ENCODE assay signal across 7 cellular contexts in the genomic region with DNA sequence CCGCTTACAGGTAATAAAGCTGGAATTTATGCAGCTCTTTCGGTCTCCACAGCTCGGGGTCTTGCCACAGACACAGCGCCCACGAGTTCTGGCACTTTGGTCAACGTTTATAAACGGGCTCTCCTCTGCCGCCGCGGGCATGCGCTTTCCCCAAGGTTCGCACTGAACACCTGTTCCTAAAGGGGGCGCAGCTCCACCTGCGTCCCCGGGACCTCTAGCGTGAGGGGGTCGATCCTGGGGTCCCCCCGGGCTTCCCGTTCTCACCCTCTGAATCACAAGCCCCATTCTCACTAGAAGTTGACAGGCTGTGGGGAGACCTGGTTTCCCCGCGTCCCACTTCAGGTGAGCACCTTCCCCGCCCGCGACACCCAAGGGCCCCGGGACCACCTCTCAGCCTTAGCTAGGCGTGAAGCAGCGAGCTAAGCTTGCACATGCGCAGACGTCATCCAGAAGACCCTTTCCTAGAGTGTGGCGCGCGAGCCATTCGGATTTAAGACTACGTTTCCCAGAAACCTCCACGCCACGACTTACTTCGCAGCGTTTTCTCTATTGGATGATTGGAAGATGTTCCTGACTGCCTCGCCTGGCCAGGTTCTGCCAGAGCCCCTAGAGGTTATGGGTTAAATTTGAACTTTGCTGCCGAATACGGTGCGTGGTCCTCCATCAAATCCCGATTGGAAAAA. TPM values are rescaled to one million over a fixed set of nuclear protein-coding genes. Genes with fewer than 3 reads are reported as not detected.
DNase-seq lines count a peak whose midpoint lies in the region; ATAC-seq, FAIRE-seq and TF ChIP-seq lines count a peak whose summit lies in the region.

No MANE protein-coding gene starts in this region.

- in situ Hi-C loops in GM13976 (cut with MboI; ENCODE audit: low sequenced_read_pairs, unreplicated experiment), result no loop called here

- H3K4me1 ChIP-seq in small intestine (ENCODE audit: control insufficient read depth in 2 of 2, insufficient read depth in 1 of 2, low read depth in 1 of 2, low read length in 1 of 2), result no peaks in the 10 kb centered on the region

- no peaks in the 10 kb centered on the region for H3K36me3 ChIP-seq in small intestine (ENCODE audit: control insufficient read depth in 2 of 2, insufficient read depth in 2 of 2, low read length in 2 of 2)

- peak overlapping the region; percentile 33 to 48 for H3K4me3 ChIP-seq in small intestine (ENCODE audit: low read depth in 1 of 2, low read length in 2 of 2)

- WGBS in small intestine, 3 donors, result 1% methylated on average over 43 of the region's 43 CpGs

- peak overlapping the region in 1 of 6 donors; percentile 57 for H3K27ac Mint-ChIP-seq in immature natural killer cell

- H3K4me3 Mint-ChIP-seq in immature natural killer cell, result peak overlapping the region; percentile 31 to 68 (median 44)

- ATAC-seq in HG02623 (IDR thresholded peaks at IDR 0.05; ENCODE audit: unreplicated experiment), result peak; percentile 65

- peak overlapping the region; percentile 79 for H3K27ac ChIP-seq in caudate nucleus (ENCODE audit: low read depth, low read length)
- peak overlapping the region; percentile 75 to 96 for H3K27ac ChIP-seq in small intestine (ENCODE audit: low read depth in 1 of 2, low read length in 1 of 2)

- H3K27me3 Mint-ChIP-seq in immature natural killer cell (ENCODE audit: low read depth in 3 of 3), result peaks cover 14 to 51% (median 17%) of the 10 kb centered on the region in 3 donors

- DNase-seq in GM13976 (ENCODE audit: low spot score) (peak; percentile 82), NCI-H1417 (lab: John Stamatoyannopoulos, UW) (peak; percentile 85 to 98 (median 95)), SKM-1 treated with dmso at 0.1 percent for 144 hours (lab: John Stamatoyannopoulos, UW; ENCODE audit: unreplicated experiment) (peak; percentile 67), caudate nucleus (lab: John Stamatoyannopoulos, UW) (peak in 48 of 61 donors; percentile 11 to 91 (median 58)), immature natural killer cell (no peak), small intestine (peak; percentile 74)

- TF ChIP-seq CTCF in GM13976 (IDR thresholded peaks at IDR 0.05; ENCODE audit: borderline replicate concordance, control extremely low read depth, extremely low read depth, insufficient read depth, missing control alignments), result peak; percentile 17

- FAIRE-seq in small intestine (lab: Jason Lieb, UNC), result no peak

- peaks cover 0 to 7% of the 10 kb centered on the region in 2 donors for H3K27me3 ChIP-seq in small intestine (ENCODE audit: control insufficient read depth in 2 of 2, insufficient read depth in 2 of 2, low read length in 2 of 2)

- H3K9me3 Mint-ChIP-seq in immature natural killer cell, result no peaks in the 10 kb centered on the region

- peaks cover 0 to 4% (median 3%) of the 10 kb centered on the region in 3 donors for H3K36me3 Mint-ChIP-seq in immature natural killer cell

- H3K4me1 Mint-ChIP-seq in immature natural killer cell, result peaks cover 14 to 19% of the 10 kb centered on the region in 2 donors

- H3K9me3 ChIP-seq in small intestine (ENCODE audit: control insufficient read depth, low read depth), result no peaks in the 10 kb centered on the region

RNA-seq across cellular contexts. Expression of a gene that starts 21.3 kb away (rescaled TPM):
- polyA plus RNA-seq in immature natural killer cell (1 to 10 TPM in 2 of 3 donors, not detected in 1; 2.8 to 3.0 TPM), small intestine (1 to 10 TPM; 1.2 to 1.8 (median 1.6) TPM)

RNA-seq across cellular contexts. Expression of a gene that starts 53.0 kb away (rescaled TPM):
- polyA plus RNA-seq in immature natural killer cell (under 1 TPM in 1 of 3 donors, not detected in 2; 0.10 TPM), small intestine (not detected)

Comparison
In these comparisons a context has a peak if more than half of its experiments do, and no peak if none do; other contexts are left out.
1. DNase-seq: peak in GM13976 (single experiment), NCI-H1417 (3 of 3), SKM-1 treated with dmso at 0.1 percent for 144 hours (single experiment), caudate nucleus (48 of 61) and small intestine (single experiment); none in immature natural killer cell (0 of 3).